Comparison of ENCODE assay signal across 27 cellular contexts in genomic region chr5:83447533-83447932, GRCh38.
"Had no signal": no experiment of that assay in that cellular context is flagged by ENCODE, and none has a peak within 500 bp of the region (broad histone marks: within the 10 kb centered on the region; RNA-seq: fewer than 3 reads in every experiment).

No MANE protein-coding gene starts in this region.

- H3K27me3 ChIP-seq: heart left ventricle, right lobe of liver, stomach, suprapubic skin, tibial artery, upper lobe of right lung had no signal

- H3K36me3 ChIP-seq: heart left ventricle, left ventricle myocardium inferior, pancreas, right lobe of liver, stomach, suprapubic skin, thoracic aorta, tibial artery, upper lobe of right lung had no signal

- H3K4me1 Mint-ChIP-seq: naive thymus-derived CD4-positive, alpha-beta T cell; stimulated activated naive B cell treated with anti-CD40 and anti-IgM and Interleukin-4, amounts not matched to agents 10 μg/mL and 1 μg/mL and 100 μg/mL, for 72 hours had no signal

- H3K36me3 Mint-ChIP-seq: naive thymus-derived CD4-positive, alpha-beta T cell; natural killer cell treated with Interleukin-12 subunit alpha and Interleukin-12 subunit beta and Interleukin-15 and Interleukin-18, amount 100 ng/mL, for 72 hours; stimulated activated naive B cell treated with anti-CD40 and anti-IgM and Interleukin-4, amounts not matched to agents 10 μg/mL and 1 μg/mL and 100 μg/mL, for 72 hours had no signal

- H3K4me1 ChIP-seq: pancreas, psoas muscle, right lobe of liver, stomach, suprapubic skin, tibial artery, upper lobe of right lung had no signal

- H3K4me3 ChIP-seq: heart left ventricle, left ventricle myocardium inferior, lung, mucosa of descending colon, pancreas, psoas muscle, right lobe of liver, stomach, suprapubic skin, thoracic aorta, tibial artery, upper lobe of right lung had no signal

- DNase-seq: heart left ventricle; hypothalamus; islet precursor cell; left ventricle myocardium inferior; midbrain; mucosa of descending colon; naive thymus-derived CD4-positive, alpha-beta T cell; nucleus accumbens; pancreas; posterior cingulate gyrus; psoas muscle; right lobe of liver; stimulated activated CD4-positive, alpha-beta T cell treated with anti-CD3 and anti-CD28 coated beads, Interleukin-12 subunit alpha, Interleukin-12 subunit beta, amount 100 ng/mL, for 4 hours; stimulated activated CD4-positive, alpha-beta T cell treated with anti-CD3 and anti-CD28 coated beads, Interleukin-15, amount 100 ng/mL, for 24 hours; stimulated activated CD4-positive, alpha-beta T cell treated with anti-CD3 and anti-CD28 coated beads, Interleukin-2, amount 100 ng/mL, for 24 hours; stimulated activated CD4-positive, alpha-beta T cell treated with anti-CD3 and anti-CD28 coated beads, Interleukin-4, amount 100 ng/mL, for 1 hour; stimulated activated naive B cell treated with anti-CD40 and anti-IgM and Interleukin-4, amounts not matched to agents 10 μg/mL and 1 μg/mL and 100 μg/mL, for 72 hours; stimulated activated naive CD8-positive, alpha-beta T cell treated with anti-CD3 and anti-CD28 coated beads, Interleukin-15, Interleukin-2, amounts not matched to agents 100 U/mL and 50 U/mL, for 24 hours; stomach; tibial artery; trophoblast cell; upper lobe of right lung had no signal

- H3K27ac Mint-ChIP-seq: naive thymus-derived CD4-positive, alpha-beta T cell; natural killer cell treated with Interleukin-12 subunit alpha and Interleukin-12 subunit beta and Interleukin-15 and Interleukin-18, amount 100 ng/mL, for 72 hours; stimulated activated naive B cell treated with anti-CD40 and anti-IgM and Interleukin-4, amounts not matched to agents 10 μg/mL and 1 μg/mL and 100 μg/mL, for 72 hours had no signal

- ATAC-seq: heart left ventricle; mucosa of descending colon; naive thymus-derived CD4-positive, alpha-beta T cell; natural killer cell treated with Interleukin-12 subunit alpha and Interleukin-12 subunit beta and Interleukin-15 and Interleukin-18, amount 100 ng/mL, for 72 hours; pancreas; psoas muscle; right lobe of liver; stimulated activated naive B cell treated with anti-CD40 and anti-IgM and Interleukin-4, amounts not matched to agents 10 μg/mL and 1 μg/mL and 100 μg/mL, for 72 hours; stimulated activated naive CD8-positive, alpha-beta T cell treated with anti-CD3 and anti-CD28 coated beads, Interleukin-15, Interleukin-2, amounts not matched to agents 100 U/mL and 50 U/mL, for 24 hours; upper lobe of right lung had no signal

- H3K27me3 Mint-ChIP-seq: natural killer cell treated with Interleukin-12 subunit alpha and Interleukin-12 subunit beta and Interleukin-15 and Interleukin-18, amount 100 ng/mL, for 72 hours had no signal

- H3K4me3 Mint-ChIP-seq: naive thymus-derived CD4-positive, alpha-beta T cell; natural killer cell treated with Interleukin-12 subunit alpha and Interleukin-12 subunit beta and Interleukin-15 and Interleukin-18, amount 100 ng/mL, for 72 hours; neural crest cell; stimulated activated naive B cell treated with anti-CD40 and anti-IgM and Interleukin-4, amounts not matched to agents 10 μg/mL and 1 μg/mL and 100 μg/mL, for 72 hours had no signal

- H3K9me3 ChIP-seq: heart left ventricle, left ventricle myocardium inferior, mucosa of descending colon, pancreas, psoas muscle, right lobe of liver, suprapubic skin, thoracic aorta, tibial artery, upper lobe of right lung had no signal

- H3K27ac ChIP-seq: heart left ventricle, left ventricle myocardium inferior, pancreas, psoas muscle, right lobe of liver, stomach, suprapubic skin, thoracic aorta, tibial artery, upper lobe of right lung had no signal
